22 cellular contexts compared by ENCODE assay signal in the genomic region with DNA sequence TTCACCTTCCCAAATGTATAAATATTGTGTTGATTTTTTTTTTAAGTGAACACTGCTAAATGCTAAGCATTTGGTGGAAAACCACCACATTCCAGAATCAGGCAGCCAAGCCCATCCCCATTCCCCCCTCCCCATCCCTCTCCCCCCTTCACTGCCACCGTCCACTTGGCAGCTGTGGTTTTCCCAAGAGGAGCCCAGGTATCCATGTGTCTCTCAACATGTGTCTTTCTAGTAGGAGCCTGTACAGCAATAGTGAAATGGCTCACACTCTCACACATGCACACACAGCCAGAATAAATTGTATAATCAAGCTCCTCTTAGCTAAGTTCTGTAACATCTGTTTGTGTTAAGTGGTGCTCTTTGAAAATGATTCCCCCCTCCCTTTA. TPM values are rescaled to one million over a fixed set of nuclear protein-coding genes. Genes with fewer than 3 reads are reported as not detected.
"Had no signal": no experiment of that assay in that cellular context is flagged by ENCODE, and none has a peak within 500 bp of the region (broad histone marks: within the 10 kb centered on the region; RNA-seq: fewer than 3 reads in every experiment).

No MANE protein-coding gene starts in this region.

- H3K4me3 Mint-ChIP-seq: activated CD8-positive, alpha-beta T cell treated with anti-CD3 and anti-CD28 coated beads for 36 hours; activated naive CD4-positive, alpha-beta T cell treated with anti-CD3 and anti-CD28 coated beads, Interleukin-2, amount 50 U/mL, for 24 hours; T-cell had no signal

- H3K9me3 Mint-ChIP-seq: activated CD8-positive, alpha-beta T cell treated with anti-CD3 and anti-CD28 coated beads for 36 hours; activated naive CD4-positive, alpha-beta T cell treated with anti-CD3 and anti-CD28 coated beads, Interleukin-2, amount 50 U/mL, for 24 hours; T-cell had no signal

- H3K27ac ChIP-seq: brain microvascular endothelial cell, KMS-11, VCaP had no signal

- H3K4me3 ChIP-seq: cardiac muscle cell had no signal

- DNase-seq: activated CD4-positive, CD25-positive, alpha-beta regulatory T cell; activated CD8-positive, alpha-beta memory T cell treated with anti-CD3 and anti-CD28 coated beads, Interleukin-2, amount 50 U/mL, for 4 hours; activated CD8-positive, alpha-beta T cell treated with anti-CD3 and anti-CD28 coated beads for 36 hours; activated effector memory CD4-positive, alpha-beta T cell treated with Interleukin-2 at 50 U/mL for 16 hours; activated naive CD4-positive, alpha-beta T cell; aorta; NCI-H146; NCI-H187 treated with DMSO at 0.1 percent for 48 hours; NCI-H2081 treated with DMSO at 0.1 percent for 48 hours; NCI-H510A treated with DMSO at 0.1 percent for 48 hours; NCI-H748 treated with DMSO at 0.1 percent for 48 hours; SIG-M5; T-cell; T-helper 2 cell; T1000 had no signal

- H3K4me1 Mint-ChIP-seq: activated naive CD4-positive, alpha-beta T cell treated with anti-CD3 and anti-CD28 coated beads, Interleukin-2, amount 50 U/mL, for 24 hours; T-cell had no signal

- H3K36me3 ChIP-seq: brain microvascular endothelial cell, cardiac muscle cell had no signal

- H3K36me3 Mint-ChIP-seq: activated naive CD4-positive, alpha-beta T cell treated with anti-CD3 and anti-CD28 coated beads, Interleukin-2, amount 50 U/mL, for 24 hours; T-cell had no signal

- H3K27me3 ChIP-seq: brain microvascular endothelial cell, cardiac muscle cell had no signal

- ATAC-seq: activated CD8-positive, alpha-beta T cell treated with anti-CD3 and anti-CD28 coated beads for 36 hours; HepG2; T-cell had no signal

- H3K27ac Mint-ChIP-seq: activated CD8-positive, alpha-beta T cell treated with anti-CD3 and anti-CD28 coated beads for 36 hours; activated naive CD4-positive, alpha-beta T cell treated with anti-CD3 and anti-CD28 coated beads, Interleukin-2, amount 50 U/mL, for 24 hours; T-cell had no signal

RNA-seq across cellular contexts. Expression of gene BACE2, which starts 43.1 kb away (rescaled TPM):
- total RNA-seq: OCI-LY7 had no signal
